15 cellular contexts compared by ENCODE assay signal in genomic region chr1:151616505-151616849, GRCh38. TPM values are rescaled to one million over a fixed set of nuclear protein-coding genes. Genes with fewer than 3 reads are reported as not detected.
A peak's percentile ranks its signal among the peaks of the same experiment; 100 is the strongest.
DNase-seq lines count a peak whose midpoint lies in the region; ATAC-seq and TF ChIP-seq lines count a peak whose summit lies in the region.
"Had no signal": no experiment of that assay in that cellular context is flagged by ENCODE, and none has a peak within 500 bp of the region (broad histone marks: within the 10 kb centered on the region; RNA-seq: fewer than 3 reads in every experiment).

No MANE protein-coding gene starts in this region.

- H3K27me3 ChIP-seq in HCT116 (ENCODE audit: insufficient read depth, low read length) (no peaks in the 10 kb centered on the region), muscle layer of colon (ENCODE audit: control insufficient read depth in 1 of 2, insufficient read depth in 2 of 2, low read length in 2 of 2) (no peaks in the 10 kb centered on the region), tibial artery (no peaks in the 10 kb centered on the region)
- H3K27me3 ChIP-seq: ascending aorta had no signal

- H3K4me1 ChIP-seq in HCT116 (ENCODE audit: control insufficient read depth in 1 of 2, insufficient read depth in 2 of 2, low read length in 2 of 2) (peaks cover 17 to 39% of the 10 kb centered on the region in 2 experiments; a peak in 3 of 4 replicates), muscle layer of colon (ENCODE audit: insufficient read depth, low read length) (peaks cover 47% of the 10 kb centered on the region), tibial artery (peaks cover 0 to 67% (median 21%) of the 10 kb centered on the region in 4 donors)

- H3K9ac ChIP-seq in HCT116 (ENCODE audit: low read length) (no peak overlapping the region), muscle layer of colon (ENCODE audit: low read length) (no peak overlapping the region)

- H3K9me3 ChIP-seq in HCT116 (ENCODE audit: control insufficient read depth in 1 of 2, insufficient read depth in 1 of 2, low read depth in 1 of 2, low read length in 2 of 2) (no peaks in the 10 kb centered on the region), muscle layer of colon (ENCODE audit: low read length) (no peaks in the 10 kb centered on the region), tibial artery (no peaks in the 10 kb centered on the region)
- H3K9me3 ChIP-seq: ascending aorta, psoas muscle had no signal

- intact Hi-C loops in HCT116 (cut with micrococcal nuclease) (no loop called here), tibial artery (cut with DNase I; ENCODE audit: low total_unique reads) (no loop called here)

- CTCF ChIA-PET in HCT116 (lab: Charles Lee) = no interaction called here

- no peaks in the 10 kb centered on the region for H4K20me1 ChIP-seq in HCT116 (ENCODE audit: insufficient read depth)

- DNase-seq in activated CD4-positive, CD25-positive, alpha-beta regulatory T cell treated with anti-CD3 and anti-CD28 coated beads, Interleukin-2, amount 50 U/mL, for 72 hours = no peak
- DNase-seq in HCT116 (ENCODE audit: low read depth, low spot score) (no peak), amniotic epithelial cell (ENCODE audit: low read depth) (peak; percentile 38), NCI-H1417 (lab: John Stamatoyannopoulos, UW) (no peak), tibial artery (no peak)
- no peak for DNase-seq in stimulated activated naive CD4-positive, alpha-beta T cell treated with Interleukin-2 at 50 U/mL for 16 hours (lab: John Stamatoyannopoulos, UW)
- DNase-seq: activated T-cell treated with anti-CD3 and anti-CD28 coated beads, Interleukin-2, amount 50 U/mL, for 1 hour; dermis blood vessel endothelial cell; NCI-H2081; NCI-H524 treated with DMSO at 0.1 percent for 48 hours; psoas muscle; T-helper 2 cell had no signal

- TF ChIP-seq POLR2A in HCT116 (IDR thresholded peaks at IDR 0.05; ENCODE audit: borderline replicate concordance, extremely low read depth, insufficient read depth, insufficient read length) = no peak

- H3K79me2 ChIP-seq in HCT116 (ENCODE audit: insufficient read depth, low read length) = peaks cover 78% of the 10 kb centered on the region

- no peaks in the 10 kb centered on the region for H3K9me2 ChIP-seq in HCT116 (ENCODE audit: insufficient read depth)

- H3K4me2 ChIP-seq in HCT116 (ENCODE audit: low read length) = peak overlapping the region; percentile 17

- 0 out of 4 replicates have a peak, but pooled peaks cover 0 to 2% of the 10 kb centered on the region in 2 experiments for H3K36me3 ChIP-seq in HCT116 (ENCODE audit: control insufficient read depth in 1 of 2, insufficient read depth in 2 of 2, low read length in 2 of 2)
- H3K36me3 ChIP-seq in muscle layer of colon (ENCODE audit: insufficient read depth, low read length) = no peaks in the 10 kb centered on the region
- H3K36me3 ChIP-seq in tibial artery = peaks cover 0 to 6% (median 0%) of the 10 kb centered on the region in 3 donors
- H3K36me3 ChIP-seq: ascending aorta had no signal

- peak; percentile 37 to 42 for ATAC-seq in activated CD4-positive, CD25-positive, alpha-beta regulatory T cell treated with anti-CD3 and anti-CD28 coated beads, Interleukin-2, amount 50 U/mL, for 24 hours
- ATAC-seq in HCT116 = no peak
- ATAC-seq: psoas muscle had no signal

- TF ChIP-seq RAD21 in HCT116 (IDR thresholded peaks at IDR 0.05; ENCODE audit: low read depth) = no peak

- RAD21 ChIA-PET in HCT116 (lab: Charles Lee; ENCODE audit: low non-redundant PET in 1 of 2, low total read pairs in 2 of 2, uncharacterized antibody in 2 of 2, unreplicated experiment in 2 of 2) = no interaction called here

- H3K4me3 ChIP-seq in HCT116 (replicated peaks in 1 of 2; ENCODE audit: low read depth in 1 of 2, low read length in 2 of 2) (no peak overlapping the region), muscle layer of colon (ENCODE audit: low read depth in 1 of 2, low read length in 2 of 2) (peak overlapping the region in 1 of 2 donors; percentile 8), tibial artery (no peak overlapping the region)
- H3K4me3 ChIP-seq: ascending aorta, psoas muscle had no signal

- H2AFZ ChIP-seq in HCT116 (ENCODE audit: low read depth, low read length, poor library complexity, severe bottlenecking) = no peak overlapping the region

- POLR2A ChIA-PET in HCT116 (lab: Charles Lee) = no interaction called here

- BruUV-seq in HCT116 (replicated peaks; lab: Mats Ljungman, UMichigan) = no TSS peak

- TF ChIP-seq CTCF in HCT116 (IDR thresholded peaks at IDR 0.05 in 2 of 3, conservative IDR thresholded peaks at IDR 0.05 in 1 of 3; ENCODE audit: borderline replicate concordance in 1 of 3, insufficient read depth in 1 of 3, low read depth in 2 of 3, low read length in 2 of 3) (no peak), tibial artery (IDR thresholded peaks at IDR 0.05) (no peak)

- H3K27ac ChIP-seq in HCT116 (ENCODE audit: low read depth, low read length) = peak overlapping the region; percentile 16; the same call in 1 of the 2 replicates
- peak overlapping the region; percentile 24 for H3K27ac ChIP-seq in muscle layer of colon (ENCODE audit: low read depth, low read length)
- no peak overlapping the region for H3K27ac ChIP-seq in tibial artery
- H3K27ac ChIP-seq: ascending aorta, psoas muscle had no signal

TF ChIP-seq in HCT116, 20 proteins besides CTCF, POLR2A, EP300 and RAD21:
- no peak for TF ChIP-seq POLR2AphosphoS5 (IDR thresholded peaks at IDR 0.05; ENCODE audit: low read depth, low read length)
- TF ChIP-seq FOSL1 (IDR thresholded peaks at IDR 0.05; ENCODE audit: low read depth) = peak; percentile 53; the same call in 1 of the 2 replicates

RNA-seq across cellular contexts. Expression of gene SNX27, which starts 4.6 kb away (rescaled TPM):
- total RNA-seq in HCT116 (2021; ENCODE audit: unreplicated experiment) = 42.2 TPM
- polyA plus RNA-seq in HCT116 (2012) = 11.7 and 11.8 TPM in 2 replicates

Comparison
In these comparisons a context has a peak if more than half of its experiments do, and no peak if none do; other contexts are left out.
1. H3K27ac ChIP-seq: peak in HCT116 (single experiment) and muscle layer of colon (single experiment); none in tibial artery (0 of 2).